In genomic region chr5:10333154-10334006, GRCh38 we compare ENCODE assay signal across 2 cellular contexts.
TF ChIP-seq lines count a peak whose summit lies in the region.

No MANE protein-coding gene starts in this region.

TF ChIP-seq in SK-N-SH treated with all-trans-retinoic acid at 6 μM for 48 hours, 23 proteins besides CTCF, POLR2A, EP300 and RAD21 (continued from another document):
- no peak for TF ChIP-seq CREB5 (CRISPR knock-in tag; IDR thresholded peaks at IDR 0.05; ENCODE audit: low read depth)
- TF ChIP-seq TSHZ2 (CRISPR knock-in tag; IDR thresholded peaks at IDR 0.05), result no peak
- no peak for TF ChIP-seq ISL1 (CRISPR knock-in tag; IDR thresholded peaks at IDR 0.05)
- TF ChIP-seq BACH2 (CRISPR knock-in tag; IDR thresholded peaks at IDR 0.05; ENCODE audit: borderline replicate concordance), result no peak
- TF ChIP-seq ZFP30 (CRISPR knock-in tag; IDR thresholded peaks at IDR 0.05), result no peak
- no peak for TF ChIP-seq TOX (CRISPR knock-in tag; IDR thresholded peaks at IDR 0.05; ENCODE audit: borderline replicate concordance)
- TF ChIP-seq ZC3H10 (CRISPR knock-in tag; IDR thresholded peaks at IDR 0.05), result no peak
- no peak for TF ChIP-seq ZNF70 (CRISPR knock-in tag; IDR thresholded peaks at IDR 0.05)
- TF ChIP-seq ZFP3 (CRISPR knock-in tag; IDR thresholded peaks at IDR 0.05), result no peak
- no peak for TF ChIP-seq RARB (CRISPR knock-in tag; IDR thresholded peaks at IDR 0.05)
- no peak for TF ChIP-seq ZNF565 (CRISPR knock-in tag; conservative IDR thresholded peaks at IDR 0.05; ENCODE audit: low read depth)
- no peak for TF ChIP-seq SNAI2 (CRISPR knock-in tag; IDR thresholded peaks at IDR 0.05)
- no peak for TF ChIP-seq CSDC2 (CRISPR knock-in tag; IDR thresholded peaks at IDR 0.05)
- no peak for TF ChIP-seq PATZ1 (CRISPR knock-in tag; IDR thresholded peaks at IDR 0.05; ENCODE audit: borderline replicate concordance)
- TF ChIP-seq ZNF8 (CRISPR knock-in tag; IDR thresholded peaks at IDR 0.05), result no peak
- no peak for TF ChIP-seq ESRRG (CRISPR knock-in tag; IDR thresholded peaks at IDR 0.05)

TF ChIP-seq in H1, 55 proteins besides CTCF, POLR2A, EP300 and RAD21:
- TF ChIP-seq USF2 (IDR thresholded peaks at IDR 0.05; ENCODE audit: low read length), result no peak
- no peak for TF ChIP-seq CHD1 (IDR thresholded peaks at IDR 0.05; ENCODE audit: low read depth, low read length)
- TF ChIP-seq POU5F1 (IDR thresholded peaks at IDR 0.05; ENCODE audit: low read depth, low read length), result no peak
- no peak for TF ChIP-seq SP4 (IDR thresholded peaks at IDR 0.05; ENCODE audit: low read length)
- no peak for TF ChIP-seq KDM5A (IDR thresholded peaks at IDR 0.05; ENCODE audit: low read length)
- TF ChIP-seq RFX5 (IDR thresholded peaks at IDR 0.05; ENCODE audit: borderline replicate concordance, low read depth, low read length), result no peak
- no peak for TF ChIP-seq SAP30 (IDR thresholded peaks at IDR 0.05; ENCODE audit: insufficient read depth, insufficient replicate concordance, low read length)
- peak; percentile 95 for TF ChIP-seq KDM4A (IDR thresholded peaks at IDR 0.05; ENCODE audit: low read depth, low read length, severe bottlenecking)
- no peak for TF ChIP-seq JUND (IDR thresholded peaks at IDR 0.05; ENCODE audit: low read length)
- no peak for TF ChIP-seq JUN (IDR thresholded peaks at IDR 0.05; ENCODE audit: low read depth, low read length)
- TF ChIP-seq MAX (IDR thresholded peaks at IDR 0.05), result peak; percentile 59; the same call in 1 of the 2 replicates
- TF ChIP-seq SP2 (IDR thresholded peaks at IDR 0.05; ENCODE audit: low read length), result no peak
- no peak for TF ChIP-seq TCF12 (IDR thresholded peaks at IDR 0.05; ENCODE audit: low read depth, low read length)
- TF ChIP-seq BRCA1 (IDR thresholded peaks at IDR 0.05; ENCODE audit: low read depth, low read length), result no peak
- 0 out of 2 replicates have a peak, but pooled peaks have one; percentile 15 for TF ChIP-seq PHF8 (conservative IDR thresholded peaks at IDR 0.05; ENCODE audit: low read depth, low read length)
- TF ChIP-seq KDM1A (IDR thresholded peaks at IDR 0.05; ENCODE audit: borderline replicate concordance, low read length), result no peak
- TF ChIP-seq E2F6 (IDR thresholded peaks at IDR 0.05), result peak; percentile 31; the same call in 1 of the 2 replicates
- peak; percentile 77 for TF ChIP-seq EZH2 (IDR thresholded peaks at IDR 0.05; ENCODE audit: low read depth, low read length, severe bottlenecking)
- TF ChIP-seq EGR1 (IDR thresholded peaks at IDR 0.05; ENCODE audit: borderline replicate concordance, low read depth, low read length), result no peak
- no peak for TF ChIP-seq CBX8 (IDR thresholded peaks at IDR 0.05; ENCODE audit: borderline replicate concordance, low read depth, low read length)
- no peak for TF ChIP-seq MAFK (IDR thresholded peaks at IDR 0.05; ENCODE audit: low read depth, low read length)
- no peak for TF ChIP-seq BCL11A (IDR thresholded peaks at IDR 0.05; ENCODE audit: low read depth in 2 of 2, low read length in 2 of 2)
- peak; percentile 59; the same call in 1 of the 2 replicates for TF ChIP-seq TBP (IDR thresholded peaks at IDR 0.05; ENCODE audit: low read depth, low read length)
- TF ChIP-seq TAF7 (optimal IDR thresholded peaks at IDR 0.05; ENCODE audit: borderline replicate concordance, low read depth, low read length), result no peak
- no peak for TF ChIP-seq SP1 (IDR thresholded peaks at IDR 0.05; ENCODE audit: low read depth, low read length)
- no peak for TF ChIP-seq CHD2 (IDR thresholded peaks at IDR 0.05; ENCODE audit: low read length)
- TF ChIP-seq ZNF274 (IDR thresholded peaks at IDR 0.05; ENCODE audit: borderline replicate concordance, extremely low read depth, low read length), result no peak
- no peak for TF ChIP-seq NRF1 (IDR thresholded peaks at IDR 0.05; ENCODE audit: low read depth, low read length)
- TF ChIP-seq HDAC6 (IDR thresholded peaks at IDR 0.05; ENCODE audit: low read depth, low read length), result no peak
- TF ChIP-seq ATF3 (IDR thresholded peaks at IDR 0.05; ENCODE audit: insufficient read depth, low read depth, low read length), result no peak
- TF ChIP-seq SRF (IDR thresholded peaks at IDR 0.05; ENCODE audit: low read depth, low read length), result no peak
- no peak for TF ChIP-seq YY1 (IDR thresholded peaks at IDR 0.05; ENCODE audit: low read depth, low read length)
- TF ChIP-seq SUZ12 (IDR thresholded peaks at IDR 0.05; ENCODE audit: low read length), result peak; percentile 80; the same call in 1 of the 2 replicates
- TF ChIP-seq CEBPB (IDR thresholded peaks at IDR 0.05; ENCODE audit: low read depth, low read length), result no peak
- TF ChIP-seq POLR2AphosphoS5 (IDR thresholded peaks at IDR 0.05; ENCODE audit: low read depth, low read length), result no peak
- peak; percentile 17; the same call in 1 of the 2 replicates for TF ChIP-seq RBBP5 (IDR thresholded peaks at IDR 0.05; ENCODE audit: borderline replicate concordance, low read depth, low read length)
- no peak for TF ChIP-seq NANOG (IDR thresholded peaks at IDR 0.05; ENCODE audit: insufficient read depth, low read depth, low read length, poor library complexity, severe bottlenecking)
- TF ChIP-seq TAF1 (IDR thresholded peaks at IDR 0.05; ENCODE audit: low read depth, low read length), result no peak
- TF ChIP-seq SIRT6 (IDR thresholded peaks at IDR 0.05; ENCODE audit: low read length), result no peak
- TF ChIP-seq ASH2L (IDR thresholded peaks at IDR 0.05; ENCODE audit: low read length), result peak; percentile 66
- no peak for TF ChIP-seq SIX5 (IDR thresholded peaks at IDR 0.05; ENCODE audit: low read depth, low read length)
- no peak for TF ChIP-seq GTF2F1 (IDR thresholded peaks at IDR 0.05; ENCODE audit: borderline replicate concordance, low read depth, low read length)
- TF ChIP-seq TEAD4 (IDR thresholded peaks at IDR 0.05; ENCODE audit: low read depth, low read length), result no peak
- TF ChIP-seq RNF2 (IDR thresholded peaks at IDR 0.05; ENCODE audit: borderline replicate concordance, low read depth, low read length, missing control alignments, poor library complexity, severe bottlenecking), result peak; percentile 55
- TF ChIP-seq CHD7 (IDR thresholded peaks at IDR 0.05; ENCODE audit: insufficient replicate concordance, low read length), result no peak
- TF ChIP-seq CTBP2 (IDR thresholded peaks at IDR 0.05; ENCODE audit: borderline replicate concordance, insufficient read depth, insufficient read length, low read length), result no peak
- TF ChIP-seq GABPA (IDR thresholded peaks at IDR 0.05; ENCODE audit: borderline replicate concordance, insufficient read depth, low read length), result no peak
- TF ChIP-seq ATF2 (IDR thresholded peaks at IDR 0.05; ENCODE audit: low read length), result no peak
- TF ChIP-seq BACH1 (IDR thresholded peaks at IDR 0.05; ENCODE audit: low read length), result peak; percentile 69; the same call in 1 of the 2 replicates
- no peak for TF ChIP-seq CREB1 (IDR thresholded peaks at IDR 0.05)
- peak in 1 of 2 experiments; percentile 63; a peak in 1 of 4 replicates for TF ChIP-seq HDAC2 (IDR thresholded peaks at IDR 0.05; ENCODE audit: borderline replicate concordance in 1 of 2, low read depth in 2 of 2, low read length in 2 of 2)
- no peak for TF ChIP-seq FOSL1 (IDR thresholded peaks at IDR 0.05; ENCODE audit: insufficient read depth, low read depth, low read length)
- TF ChIP-seq RXRA (IDR thresholded peaks at IDR 0.05; ENCODE audit: insufficient read depth, low read depth, low read length), result no peak
- no peak for TF ChIP-seq CBX5 (IDR thresholded peaks at IDR 0.05; ENCODE audit: low read depth, low read length)
- TF ChIP-seq SIN3A (conservative IDR thresholded peaks at IDR 0.05 in 1 of 2, IDR thresholded peaks at IDR 0.05 in 1 of 2; ENCODE audit: low read depth in 1 of 2, low read length in 2 of 2), result no peak
